In genomic region chr10:115914475-115914874, GRCh38 we compare ENCODE assay signal across 8 cellular contexts.
"Had no signal": no experiment of that assay in that cellular context is flagged by ENCODE, and none has a peak within 500 bp of the region (broad histone marks: within the 10 kb centered on the region; RNA-seq: fewer than 3 reads in every experiment).

No MANE protein-coding gene starts in this region.

- H3K4me3 ChIP-seq: GM12878 had no signal

- DNase-seq: GDM1, GF-D8 had no signal

- ATAC-seq: GM12878 had no signal

- FAIRE-seq: G401.6, GM12878, GM12891, GM12892, GM18507, GM19239 had no signal
